1 cellular context compared by ENCODE assay signal in genomic region chr9:690517-691111, GRCh38.
TF ChIP-seq lines count a peak whose summit lies in the region.

No MANE protein-coding gene starts in this region.

TF ChIP-seq in IMR-90, 13 proteins besides CTCF, POLR2A, EP300 and RAD21 (continued from another document):
- no peak for TF ChIP-seq USF2 (IDR thresholded peaks at IDR 0.05; ENCODE audit: low read depth, low read length)
